In the genomic region with DNA sequence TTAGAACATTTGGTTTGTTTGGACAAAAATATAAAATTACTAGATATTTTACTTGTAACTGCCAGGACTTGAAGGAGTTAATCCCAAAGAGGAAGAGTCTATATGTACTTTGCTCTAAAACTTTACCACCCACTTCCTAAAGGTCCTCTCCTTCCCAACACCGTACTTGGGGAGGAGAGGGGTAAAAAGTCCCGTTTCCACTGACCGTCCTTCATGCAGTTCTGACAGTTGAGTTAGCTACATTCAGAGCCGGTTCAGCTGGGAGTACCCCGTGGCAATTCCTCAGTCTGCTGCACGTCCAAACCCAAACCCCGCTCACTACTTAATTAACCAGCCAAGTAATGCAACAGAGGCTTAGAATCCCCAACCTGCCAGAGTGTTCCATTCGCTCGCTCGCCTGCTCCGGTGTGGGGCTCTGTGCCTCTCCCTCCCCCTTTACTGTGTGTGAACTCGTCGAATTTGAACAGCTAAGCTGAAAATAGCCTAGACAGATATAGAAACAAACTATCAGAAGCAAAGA, we compare ENCODE assay signal across 8 cellular contexts.
DNase-seq lines count a peak whose midpoint lies in the region; ATAC-seq, FAIRE-seq and TF ChIP-seq lines count a peak whose summit lies in the region.

No MANE protein-coding gene starts in this region.

- H3K27me3 ChIP-seq in CD8-positive, alpha-beta memory T cell (ENCODE audit: insufficient read depth, low read length, poor library complexity, severe bottlenecking): no peaks in the 10 kb centered on the region
- peaks cover 0 to 11% (median 4%) of the 10 kb centered on the region in 4 experiments; a peak in 2 of 7 replicates for H3K27me3 ChIP-seq in H1 (replicated peaks in 1 of 4; ENCODE audit: control insufficient read depth in 3 of 4, extremely low read depth in 1 of 4, insufficient read depth in 3 of 4, low read length in 3 of 4)
- no peaks in the 10 kb centered on the region for H3K27me3 ChIP-seq in mesenchymal stem cell (ENCODE audit: control insufficient read depth in 1 of 2, insufficient read depth in 1 of 2, low read length in 2 of 2)

- POLR2A ChIA-PET in CD8-positive, alpha-beta memory T cell (lab: Charles Lee): interaction anchor here (0.5 to 2.1 kb wide), 9 partner anchors 13 to 638 kb away, joined by 3 to 6 read pairs (median 3); no protein-coding TSS in a partner anchor
- POLR2A ChIA-PET in H1 (lab: Charles Lee; ENCODE audit: partially characterized antibody): interaction anchor here (1.2 to 2.3 kb wide), 2 partner anchors 9 to 11 kb away, joined by 5 to 6 read pairs; no protein-coding TSS in a partner anchor

- H3K56ac ChIP-seq in H1 (replicated peaks; ENCODE audit: insufficient read length, low read depth, low read length): no peak overlapping the region

- H2BK12ac ChIP-seq in H1 (ENCODE audit: low read depth, low read length): no peak overlapping the region; the same call in 1 of the 2 replicates
- H2BK12ac ChIP-seq in mesenchymal stem cell (ENCODE audit: low read length in 2 of 2): peak overlapping the region in 1 of 2 experiments; percentile 8

- WGBS in H1 (ENCODE audit: extremely low coverage in 1 of 2, insufficient coverage in 1 of 2, insufficient read length in 1 of 2, insufficient replicate concordance in 2 of 2, low coverage in 1 of 2, low lambda C conversion rate in 2 of 2, missing lambda C conversion rate in 1 of 2), 2 experiments: 1% methylated on average over 13 of the region's 13 CpGs; no CpG with 5 or more reads in 1 of the 2 experiments
- 5% methylated on average over 13 of the region's 13 CpGs for WGBS in mesenchymal stem cell

- peak overlapping the region; percentile 95 for H3K4me3 ChIP-seq in CD8-positive, alpha-beta memory T cell (ENCODE audit: low read length)
- H3K4me3 ChIP-seq in H1 (ENCODE audit: extremely low read depth in 1 of 4, insufficient read depth in 2 of 4, low read depth in 3 of 4, low read length in 4 of 4) (peak overlapping the region; percentile 53 to 72 (median 70)), mesenchymal stem cell (ENCODE audit: insufficient read depth in 1 of 2, low read depth in 1 of 2, low read length in 2 of 2) (peak overlapping the region; percentile 43 to 95)

- H3K14ac ChIP-seq in H1 (ENCODE audit: insufficient read length): no peak overlapping the region
- no peak overlapping the region for H3K14ac ChIP-seq in mesenchymal stem cell (ENCODE audit: low read length in 2 of 2)

- no peak overlapping the region for H2BK5ac ChIP-seq in H1 (ENCODE audit: low read depth, low read length)
- no peak overlapping the region for H2BK5ac ChIP-seq in mesenchymal stem cell (ENCODE audit: low read depth, low read length, poor library complexity, severe bottlenecking)

- no peak for TF ChIP-seq EP300 in H1 (IDR thresholded peaks at IDR 0.05; ENCODE audit: borderline replicate concordance in 1 of 2, low read depth in 2 of 2, low read length in 2 of 2)

- no peaks in the 10 kb centered on the region for H3K36me3 ChIP-seq in CD8-positive, alpha-beta memory T cell (ENCODE audit: insufficient read depth, low read length)
- H3K36me3 ChIP-seq in H1 (ENCODE audit: control insufficient read depth in 2 of 4, insufficient read depth in 4 of 4, low read length in 3 of 4) (no peaks in the 10 kb centered on the region), mesenchymal stem cell (ENCODE audit: control insufficient read depth in 1 of 2, insufficient read depth in 2 of 2, low read depth in 1 of 2, low read length in 2 of 2) (no peaks in the 10 kb centered on the region)

- FAIRE-seq in H1 (lab: Jason Lieb, UNC): no peak

- no peaks in the 10 kb centered on the region for H3K9me3 Mint-ChIP-seq in CD8-positive, alpha-beta memory T cell

- peak in 2 of 5 donors; percentile 10 to 61 for DNase-seq in CD8-positive, alpha-beta memory T cell
- DNase-seq in activated CD4-positive, alpha-beta T cell treated with anti-CD3 and anti-CD28 coated beads for 48 hours: peak; percentile 72
- DNase-seq in H1 (ENCODE audit: low read depth in 1 of 2, low spot score in 2 of 2) (no peak), mesenchymal stem cell (peak; percentile 60), NCI-H1105 treated with DMSO at 0.1 percent for 48 hours (lab: John Stamatoyannopoulos, UW) (no peak)
- peak; percentile 72 for DNase-seq in stimulated activated naive CD8-positive, alpha-beta T cell treated with anti-CD3 and anti-CD28 coated beads, Interleukin-15, Interleukin-2, amounts not matched to agents 100 U/mL and 50 U/mL, for 24 hours

- H3K23me2 ChIP-seq in H1 (ENCODE audit: low read depth, low read length): peaks cover 14% of the 10 kb centered on the region

- H2AK5ac ChIP-seq in H1 (ENCODE audit: low read depth, low read length) (no peak overlapping the region), mesenchymal stem cell (ENCODE audit: low read length, severe bottlenecking) (no peak overlapping the region)

- H3K79me2 ChIP-seq in H1 (ENCODE audit: control insufficient read depth in 1 of 2, insufficient read depth in 2 of 2, low read length in 2 of 2): peaks cover 0 to 45% of the 10 kb centered on the region in 2 experiments; a peak in 2 of 4 replicates

- no peak overlapping the region for H3K4me3 Mint-ChIP-seq in CD8-positive, alpha-beta memory T cell

- H2BK120ac ChIP-seq in H1 (replicated peaks; ENCODE audit: low read depth, low read length) (no peak overlapping the region), mesenchymal stem cell (ENCODE audit: low read depth, low read length) (no peak overlapping the region)

- ATAC-seq in HG03521 (IDR thresholded peaks at IDR 0.05; ENCODE audit: unreplicated experiment) (peak; percentile 20), HG02870 (IDR thresholded peaks at IDR 0.05; ENCODE audit: unreplicated experiment) (no peak)
- peak; percentile 65 for ATAC-seq in stimulated activated naive CD8-positive, alpha-beta T cell treated with anti-CD3 and anti-CD28 coated beads, Interleukin-15, Interleukin-2, amounts not matched to agents 100 U/mL and 50 U/mL, for 24 hours

- CTCF ChIA-PET in CD8-positive, alpha-beta memory T cell (lab: Charles Lee): interaction anchor here (0.9 to 2.6 kb wide), 3 partner anchors 12 to 27 kb away, joined by 4 to 11 read pairs (median 6); no protein-coding TSS in a partner anchor
- CTCF ChIA-PET in H1 (lab: Charles Lee; ENCODE audit: partially characterized antibody): interaction anchor here (0.6 to 0.9 kb wide), 2 partner anchors 140 to 244 kb away, joined by 3 read pairs; no protein-coding TSS in a partner anchor

- peak overlapping the region; percentile 82 for H3K27ac ChIP-seq in CD8-positive, alpha-beta memory T cell (ENCODE audit: low read depth, low read length)
- H3K27ac ChIP-seq in H1 (ENCODE audit: low read depth, low read length): no peak overlapping the region
- peak overlapping the region; percentile 42 for H3K27ac ChIP-seq in mesenchymal stem cell (ENCODE audit: low read length, poor library complexity, severe bottlenecking)

- no peaks in the 10 kb centered on the region for H3K27me3 Mint-ChIP-seq in CD8-positive, alpha-beta memory T cell

- peaks cover 3 to 4% of the 10 kb centered on the region in 2 experiments for H4K20me1 ChIP-seq in H1 (replicated peaks in 1 of 2; ENCODE audit: control insufficient read depth in 1 of 2, insufficient read depth in 2 of 2, low read length in 2 of 2)

- H4K8ac ChIP-seq in H1 (ENCODE audit: extremely low read depth, insufficient read depth, low read length): no peak overlapping the region
- H4K8ac ChIP-seq in mesenchymal stem cell (ENCODE audit: low read length): peak overlapping the region; percentile 45

- no peak overlapping the region for H3K4ac ChIP-seq in H1 (replicated peaks; ENCODE audit: insufficient read length, low read depth, low read length)
- H3K4ac ChIP-seq in mesenchymal stem cell (ENCODE audit: low read depth in 1 of 2, low read length in 2 of 2): no peak overlapping the region

- peak; percentile 38 to 68 for TF ChIP-seq POLR2A in H1 (IDR thresholded peaks at IDR 0.05; ENCODE audit: control extremely low read depth in 1 of 2, low read depth in 2 of 2, low read length in 2 of 2)

- no peak overlapping the region for H2BK20ac ChIP-seq in H1 (ENCODE audit: low read length)

- H3K4me1 ChIP-seq in CD8-positive, alpha-beta memory T cell (ENCODE audit: insufficient read depth, low read length): peaks cover 78% of the 10 kb centered on the region
- H3K4me1 ChIP-seq in H1 (replicated peaks in 1 of 4; ENCODE audit: control insufficient read depth in 3 of 4, insufficient read depth in 4 of 4, low read length in 3 of 4): peaks cover 4 to 24% (median 18%) of the 10 kb centered on the region in 4 experiments; a peak in 6 of 7 replicates
- peaks cover 6% of the 10 kb centered on the region for H3K4me1 ChIP-seq in mesenchymal stem cell (ENCODE audit: control insufficient read depth, insufficient read depth, low read depth, low read length)

- H3K79me1 ChIP-seq in H1 (ENCODE audit: low read depth, low read length): no peaks in the 10 kb centered on the region
- H3K79me1 ChIP-seq in mesenchymal stem cell (replicated peaks; ENCODE audit: low read length, poor library complexity, severe bottlenecking): peaks cover 3% of the 10 kb centered on the region

- TF ChIP-seq CTCF in H1 (IDR thresholded peaks at IDR 0.05; ENCODE audit: control extremely low read depth in 1 of 3, insufficient read depth in 1 of 3, low read depth in 1 of 3, low read length in 3 of 3): no peak

- H2AFZ ChIP-seq in H1 (ENCODE audit: low read length) (no peak overlapping the region), mesenchymal stem cell (ENCODE audit: low read depth, low read length) (no peak overlapping the region)

- H3K27ac Mint-ChIP-seq in CD8-positive, alpha-beta memory T cell: no peak overlapping the region

- TF ChIP-seq RAD21 in H1 (IDR thresholded peaks at IDR 0.05 in 1 of 2, conservative IDR thresholded peaks at IDR 0.05 in 1 of 2; ENCODE audit: low read depth in 2 of 2, low read length in 2 of 2): no peak; a peak in 1 of 4 replicates

- H3K36me3 Mint-ChIP-seq in CD8-positive, alpha-beta memory T cell: peaks cover 0 to 4% (median 0%) of the 10 kb centered on the region in 3 donors

- H3K18ac ChIP-seq in H1 (ENCODE audit: extremely low read depth, low read length) (peak overlapping the region; percentile 12; the same call in 1 of the 2 replicates), mesenchymal stem cell (ENCODE audit: low read depth in 1 of 2, low read length in 2 of 2) (peak overlapping the region; percentile 6 to 71)

- H3K9ac ChIP-seq in H1 (replicated peaks in 1 of 4; ENCODE audit: extremely low read depth in 1 of 4, low read depth in 3 of 4, low read length in 3 of 4): no peak overlapping the region
- H3K9ac ChIP-seq in mesenchymal stem cell (ENCODE audit: low read length): peak overlapping the region; percentile 97

- H3K23ac ChIP-seq in H1 (ENCODE audit: insufficient read length) (no peak overlapping the region), mesenchymal stem cell (ENCODE audit: low read length in 2 of 2) (no peak overlapping the region)

- H2BK15ac ChIP-seq in H1 (ENCODE audit: low read length) (no peak overlapping the region; the same call in 1 of the 2 replicates), mesenchymal stem cell (ENCODE audit: low read depth, poor library complexity, severe bottlenecking) (no peak overlapping the region)

- no peak overlapping the region for H4K5ac ChIP-seq in H1 (ENCODE audit: insufficient read length, low read depth, low read length)

- H3K4me1 Mint-ChIP-seq in CD8-positive, alpha-beta memory T cell: peaks cover 32 to 71% (median 62%) of the 10 kb centered on the region in 3 donors

- H3K4me2 ChIP-seq in H1 (ENCODE audit: insufficient read depth in 1 of 2, low read depth in 2 of 2, low read length in 2 of 2) (peak overlapping the region; percentile 96 to 99), mesenchymal stem cell (ENCODE audit: low read length, poor library complexity, severe bottlenecking) (peak overlapping the region; percentile 54)

- no peaks in the 10 kb centered on the region for H3K9me3 ChIP-seq in CD8-positive, alpha-beta memory T cell (ENCODE audit: low read length)
- H3K9me3 ChIP-seq in H1 (ENCODE audit: insufficient read depth in 2 of 2, low read depth in 1 of 2, low read length in 1 of 2) (no peaks in the 10 kb centered on the region), mesenchymal stem cell (ENCODE audit: control insufficient read depth, low read length) (no peaks in the 10 kb centered on the region)

- H4K91ac ChIP-seq in H1 (replicated peaks; ENCODE audit: insufficient read length, low read length) (no peak overlapping the region), mesenchymal stem cell (ENCODE audit: low read length) (no peak overlapping the region)

Comparison
In these comparisons a context has a peak if more than half of its experiments do, and no peak if none do; other contexts are left out.
1. DNase-seq: peak in activated CD4-positive, alpha-beta T cell treated with anti-CD3 and anti-CD28 coated beads for 48 hours (single experiment), mesenchymal stem cell (single experiment) and stimulated activated naive CD8-positive, alpha-beta T cell treated with anti-CD3 and anti-CD28 coated beads, Interleukin-15, Interleukin-2, amounts not matched to agents 100 U/mL and 50 U/mL, for 24 hours (single experiment); none in H1 (0 of 2) and NCI-H1105 treated with DMSO at 0.1 percent for 48 hours (single experiment).
2. Peak in every context shown above with its lines, with median percentiles within 50 percentile points of each other: H3K4me3 ChIP-seq.